ENCODE assay signal across 19 cellular contexts in the genomic region with DNA sequence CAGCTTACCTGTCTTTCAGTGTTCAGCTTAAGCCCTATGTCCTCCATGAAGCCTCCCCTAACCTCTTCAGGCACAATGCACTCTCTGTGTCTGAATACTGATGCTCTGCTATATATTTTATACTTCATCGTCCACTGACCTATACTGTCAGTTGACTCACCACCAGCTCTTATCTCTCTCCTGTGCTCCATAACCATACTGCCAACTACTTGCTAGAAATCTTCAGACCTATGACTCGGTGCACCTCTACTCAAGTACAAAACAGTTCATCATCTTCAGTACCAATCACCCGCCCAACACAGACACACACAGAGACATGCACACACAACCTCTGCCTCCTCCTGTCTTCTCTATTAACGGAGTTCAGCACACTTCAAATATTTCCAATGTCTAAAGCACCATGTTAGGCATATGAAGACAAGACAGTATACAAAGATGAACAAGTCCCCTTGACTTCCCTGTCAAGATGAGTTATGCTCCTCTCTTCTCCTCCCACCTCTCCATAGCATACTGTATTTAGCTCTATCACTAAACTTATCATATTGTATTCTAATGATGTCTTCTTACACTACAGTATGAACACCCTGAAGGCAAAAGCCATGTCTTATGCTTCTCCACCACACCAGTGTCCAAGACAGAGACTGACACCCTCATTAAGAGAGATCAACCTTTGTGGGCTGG.
"Had no signal": no experiment of that assay in that cellular context is flagged by ENCODE, and none has a peak within 500 bp of the region (broad histone marks: within the 10 kb centered on the region; RNA-seq: fewer than 3 reads in every experiment).

No MANE protein-coding gene starts in this region.

- H3K9me3 Mint-ChIP-seq: activated CD4-positive, alpha-beta memory T cell treated with anti-CD3 and anti-CD28 coated beads for 36 hours; activated T-cell treated with anti-CD3 and anti-CD28 coated beads, Interleukin-2, amount 50 U/mL, for 24 hours; naive thymus-derived CD8-positive, alpha-beta T cell had no signal

- ATAC-seq: body of pancreas; gastrocnemius medialis; left lung; naive thymus-derived CD8-positive, alpha-beta T cell; right lobe of liver; upper lobe of right lung had no signal

- DNase-seq: activated CD4-positive, alpha-beta memory T cell treated with anti-CD3 and anti-CD28 coated beads for 36 hours; activated effector memory CD4-positive, alpha-beta T cell treated with anti-CD3 and anti-CD28 coated beads, Interleukin-2, amount 50 U/mL, for 16 hours; activated T-cell treated with anti-CD3 and anti-CD28 coated beads, Interleukin-2, amount 50 U/mL, for 24 hours; anterior cingulate cortex; body of pancreas; cortex of kidney; endodermal cell; esophagus squamous epithelium; gastrocnemius medialis; hippocampal formation; kidney glomerular epithelial cell; left lung; naive thymus-derived CD8-positive, alpha-beta T cell; right lobe of liver; stimulated activated CD4-positive, alpha-beta T cell treated with anti-CD3 and anti-CD28 coated beads, Interleukin-1b, Interleukin-23, amount 100 ng/mL, for 48 hours; testis; upper lobe of right lung; WERI-Rb-1 had no signal

- H3K4me3 Mint-ChIP-seq: activated CD4-positive, alpha-beta memory T cell treated with anti-CD3 and anti-CD28 coated beads for 36 hours; activated T-cell treated with anti-CD3 and anti-CD28 coated beads, Interleukin-2, amount 50 U/mL, for 24 hours; endodermal cell; naive thymus-derived CD8-positive, alpha-beta T cell; neural progenitor cell had no signal

- H3K36me3 Mint-ChIP-seq: neural progenitor cell had no signal

- H3K27me3 Mint-ChIP-seq: activated CD4-positive, alpha-beta memory T cell treated with anti-CD3 and anti-CD28 coated beads for 36 hours; naive thymus-derived CD8-positive, alpha-beta T cell had no signal

- H3K27ac Mint-ChIP-seq: activated CD4-positive, alpha-beta memory T cell treated with anti-CD3 and anti-CD28 coated beads for 36 hours; activated T-cell treated with anti-CD3 and anti-CD28 coated beads, Interleukin-2, amount 50 U/mL, for 24 hours; endodermal cell; neural progenitor cell had no signal
